ENCODE assay signal across 30 cellular contexts in the genomic region with DNA sequence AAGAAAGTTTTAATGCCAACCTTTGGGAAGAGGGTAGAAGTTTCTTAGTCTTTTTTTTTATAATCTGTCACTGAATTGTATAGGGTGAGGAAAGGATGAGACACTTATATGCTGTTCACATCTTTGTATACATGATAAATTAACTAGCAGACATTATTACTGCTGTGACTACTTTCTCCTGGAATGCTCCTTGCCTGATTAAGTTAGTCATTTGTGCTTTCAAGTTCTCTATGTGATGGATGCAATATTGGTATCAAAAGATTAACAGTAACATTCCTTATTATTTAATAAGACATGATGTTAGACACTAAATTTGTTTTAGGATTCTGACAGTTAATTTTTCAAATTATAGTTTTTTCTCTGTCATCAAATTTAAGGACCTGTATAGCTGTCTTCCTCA.
A peak's percentile ranks its signal among the peaks of the same experiment; 100 is the strongest.
DNase-seq lines count a peak whose midpoint lies in the region; ATAC-seq and TF ChIP-seq lines count a peak whose summit lies in the region.
"Had no signal": no experiment of that assay in that cellular context is flagged by ENCODE, and none has a peak within 500 bp of the region (broad histone marks: within the 10 kb centered on the region; RNA-seq: fewer than 3 reads in every experiment).

No MANE protein-coding gene starts in this region.

- H3K4me3 ChIP-seq in adipocyte (ENCODE audit: low read length) (no peak overlapping the region), ascending aorta (no peak overlapping the region)
- H3K4me3 ChIP-seq: body of pancreas, skin epidermis, transverse colon had no signal

- peak; percentile 48 for DNase-seq in A172 (ENCODE audit: low spot score)
- peak; percentile 28 for DNase-seq in HS-5 (ENCODE audit: low read depth)
- DNase-seq in adipocyte (ENCODE audit: low read depth): peak; percentile 1
- peak; percentile 24 to 51 for DNase-seq in foreskin keratinocyte
- no peak for DNase-seq in ascending aorta (ENCODE audit: low spot score in 2 of 2)
- DNase-seq in activated CD4-positive, alpha-beta T cell treated with anti-CD3 and anti-CD28 coated beads, Interleukin-2, amount 50 U/mL, for 48 hours: no peak
- DNase-seq in mesenteric fat pad (ENCODE audit: low spot score): no peak
- no peak for DNase-seq in ACHN
- DNase-seq: 8988T; activated CD4-positive, alpha-beta T cell treated with anti-CD3 and anti-CD28 coated beads, Interleukin-2, amount 50 U/mL, for 4 hours; activated CD8-positive, alpha-beta memory T cell treated with anti-CD3 and anti-CD28 coated beads, Interleukin-2, amount 50 U/mL, for 4 hours; body of pancreas; Caco-2; DMS79 treated with DMSO at 0.1 percent for 48 hours; effector CD8-positive, alpha-beta T cell; erythroblast; H9; kidney glomerular epithelial cell; NCI-H1092 treated with DMSO at 0.1 percent for 48 hours; NCI-H187 treated with DMSO at 0.1 percent for 48 hours; NCI-H526 treated with DMSO at 0.1 percent for 48 hours; nucleus accumbens; RPMI8226; T-helper 9 cell; transverse colon had no signal

- peaks cover under 1% of the 10 kb centered on the region for H3K9me3 ChIP-seq in adipocyte (ENCODE audit: control insufficient read depth, low read length)
- H3K9me3 ChIP-seq in ascending aorta: no peaks in the 10 kb centered on the region
- H3K9me3 ChIP-seq: body of pancreas, Caco-2 had no signal

- no peaks in the 10 kb centered on the region for H3K36me3 ChIP-seq in adipocyte (ENCODE audit: control insufficient read depth, insufficient read depth, low read length, severe bottlenecking)
- H3K36me3 ChIP-seq in ascending aorta: peaks cover 0 to 7% of the 10 kb centered on the region in 2 donors

- intact Hi-C loops in ascending aorta (cut with DNase I): no loop called here

- H3K27ac ChIP-seq in foreskin keratinocyte (no peak overlapping the region), ascending aorta (no peak overlapping the region)
- H3K27ac ChIP-seq: body of pancreas, HL-60, skin epidermis, transverse colon had no signal

- no peaks in the 10 kb centered on the region for H3K4me1 ChIP-seq in adipocyte (ENCODE audit: control insufficient read depth, insufficient read depth, low read length)
- no peaks in the 10 kb centered on the region for H3K4me1 ChIP-seq in foreskin keratinocyte
- no peaks in the 10 kb centered on the region for H3K4me1 ChIP-seq in ascending aorta
- H3K4me1 ChIP-seq: body of pancreas, Caco-2, transverse colon had no signal

- peak; percentile 62 for ATAC-seq in foreskin keratinocyte
- ATAC-seq: activated naive CD4-positive, alpha-beta T cell treated with anti-CD3 and anti-CD28 coated beads, Interleukin-2, amount 50 U/mL, for 72 hours; activated T-helper 17 cell treated with anti-CD3 and anti-CD28 coated beads, Interleukin-2, amount 50 U/mL, for 72 hours; body of pancreas; WTC11 had no signal

- no peak for TF ChIP-seq CTCF in foreskin keratinocyte (conservative IDR thresholded peaks at IDR 0.05)
- TF ChIP-seq CTCF in ascending aorta (IDR thresholded peaks at IDR 0.05): no peak

- in situ Hi-C loops in ACHN (cut with HindIII; ENCODE audit: low pct_ligation_motif_present, low pct_unique_long_range_greater_than_20kb, low sequenced_read_pairs): no loop called here

- H3K27me3 ChIP-seq in adipocyte (replicated peaks; ENCODE audit: control insufficient read depth, insufficient read depth, low read length) (no peaks in the 10 kb centered on the region), foreskin keratinocyte (no peaks in the 10 kb centered on the region), ascending aorta (no peaks in the 10 kb centered on the region)
- H3K27me3 ChIP-seq: body of pancreas, transverse colon had no signal

- H3K9ac ChIP-seq in adipocyte (ENCODE audit: low read length): no peak overlapping the region

Comparison
In these comparisons a context has a peak if more than half of its experiments do, and no peak if none do; other contexts are left out.
1. DNase-seq: peak in A172 (single experiment), HS-5 (single experiment), adipocyte (single experiment) and foreskin keratinocyte (2 of 2); none in ascending aorta (0 of 2), activated CD4-positive, alpha-beta T cell treated with anti-CD3 and anti-CD28 coated beads, Interleukin-2, amount 50 U/mL, for 48 hours (0 of 2), mesenteric fat pad (single experiment) and ACHN (single experiment).